In genomic region chr5:133245191-133246052, GRCh38 we compare ENCODE assay signal across 8 cellular contexts.
DNase-seq lines count a peak whose midpoint lies in the region; ATAC-seq and TF ChIP-seq lines count a peak whose summit lies in the region.

No MANE protein-coding gene starts in this region.

- no peak overlapping the region for H3K4me3 ChIP-seq in left lung

- H3K9me3 ChIP-seq in left lung = no peaks in the 10 kb centered on the region

- H3K27me3 ChIP-seq in left lung = no peaks in the 10 kb centered on the region

- H3K4me1 ChIP-seq in left lung = peaks cover 9 to 14% of the 10 kb centered on the region in 2 donors

- no peak for TF ChIP-seq CTCF in left lung (IDR thresholded peaks at IDR 0.05)

- no peaks in the 10 kb centered on the region for H3K36me3 ChIP-seq in left lung

- DNase-seq in DMS53 treated with DMSO at 0.1 percent for 48 hours (lab: John Stamatoyannopoulos, UW; ENCODE audit: unreplicated experiment) (peak; percentile 92), HPDE6-E6E7 (ENCODE audit: extremely low spot score) (peak; percentile 98), left lung (no peak), midbrain (lab: John Stamatoyannopoulos, UW) (no peak), NOMO-1 treated with dmso at 0.1 percent for 144 hours (lab: John Stamatoyannopoulos, UW; ENCODE audit: unreplicated experiment) (no peak)
- DNase-seq in activated CD8-positive, alpha-beta memory T cell treated with anti-CD3 and anti-CD28 coated beads, Interleukin-2, amount 50 U/mL, for 24 hours (ENCODE audit: extremely low read depth) = peak; percentile 6

- intact Hi-C loops in left lung (cut with DNase I) = no loop called here

- ATAC-seq in left lung (peak; percentile 39), HG03135 (IDR thresholded peaks at IDR 0.05; ENCODE audit: unreplicated experiment) (no peak), HG03196 (IDR thresholded peaks at IDR 0.05; ENCODE audit: unreplicated experiment) (no peak)

- H3K27ac ChIP-seq in left lung = no peak overlapping the region

Comparison
In these comparisons a context has a peak if more than half of its experiments do, and no peak if none do; other contexts are left out.
1. DNase-seq: peak in DMS53 treated with DMSO at 0.1 percent for 48 hours (single experiment), HPDE6-E6E7 (single experiment) and activated CD8-positive, alpha-beta memory T cell treated with anti-CD3 and anti-CD28 coated beads, Interleukin-2, amount 50 U/mL, for 24 hours (single experiment); none in left lung (0 of 2), midbrain (single experiment) and NOMO-1 treated with dmso at 0.1 percent for 144 hours (single experiment).